Comparison of ENCODE assay signal across 24 cellular contexts in the genomic region with DNA sequence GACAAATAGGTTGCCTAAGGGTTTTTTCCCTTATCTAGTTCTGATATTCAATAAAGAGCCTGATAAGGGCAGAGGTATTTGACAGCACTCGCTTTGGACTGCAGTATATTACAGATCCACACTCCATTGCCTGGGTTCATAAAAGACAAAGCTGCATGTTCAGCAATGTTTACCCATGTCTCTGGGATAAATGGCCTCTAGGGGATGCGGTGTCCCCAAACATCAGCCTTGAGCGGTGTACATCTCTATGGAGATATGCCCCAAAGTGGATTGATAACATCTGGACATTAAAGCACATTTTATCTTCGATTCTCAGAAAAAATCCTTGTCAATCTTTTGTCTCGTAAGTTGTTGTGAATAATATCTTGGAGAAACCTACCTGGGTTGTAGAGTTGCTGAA.
"Had no signal": no experiment of that assay in that cellular context is flagged by ENCODE, and none has a peak within 500 bp of the region (broad histone marks: within the 10 kb centered on the region; RNA-seq: fewer than 3 reads in every experiment).

No MANE protein-coding gene starts in this region.

- H3K9me3 ChIP-seq: SJCRH30 had no signal

- H3K27me3 ChIP-seq: SJCRH30 had no signal

- H3K4me3 Mint-ChIP-seq: activated B cell treated with CpG ODN at 0.5 μM for 24 hours; activated CD4-positive, alpha-beta memory T cell treated with anti-CD3 and anti-CD28 coated beads, Interleukin-2, amount 10 ng/mL, durations not matched to agents 7 days and 5 days; activated CD4-positive, alpha-beta T cell treated with anti-CD3 and anti-CD28 coated beads, Interleukin-2, amount 10 ng/mL, durations not matched to agents 7 days and 5 days; activated naive CD4-positive, alpha-beta T cell treated with anti-CD3 and anti-CD28 coated beads for 36 hours; activated naive CD8-positive, alpha-beta T cell; activated T-helper 17 cell treated with anti-CD3 and anti-CD28 coated beads, Interleukin-2, amount 50 U/mL, for 72 hours; T-helper 17 cell had no signal

- H3K4me3 ChIP-seq: SJCRH30 had no signal

- H3K36me3 Mint-ChIP-seq: activated naive CD8-positive, alpha-beta T cell had no signal

- DNase-seq: activated B cell treated with CpG ODN at 0.5 μM for 24 hours; activated CD4-positive, alpha-beta memory T cell treated with anti-CD3 and anti-CD28 coated beads, Interleukin-2, amount 10 ng/mL, durations not matched to agents 7 days and 5 days; activated CD4-positive, alpha-beta T cell treated with anti-CD3 and anti-CD28 coated beads, Interleukin-2, amount 10 ng/mL, durations not matched to agents 7 days and 5 days; activated gamma-delta T cell; activated naive CD4-positive, alpha-beta T cell treated with anti-CD3 and anti-CD28 coated beads for 36 hours; activated T-cell treated with anti-CD3 and anti-CD28 coated beads for 4 hours; activated T-cell treated with anti-CD3 and anti-CD28 coated beads, Interleukin-2, amount 50 U/mL, for 48 hours; cerebellar nuclear complex; Karpas-422; MM.1S; NCI-H1105 treated with DMSO at 0.1 percent for 48 hours; NCI-H1436 treated with DMSO at 0.1 percent for 48 hours; NCI-H187; NCI-H2081; NCI-H446; NCI-H524; NCI-H82; Right ventricle myocardium superior; RPMI8226; SJCRH30; T-helper 17 cell; T-helper 9 cell had no signal

- H3K4me1 Mint-ChIP-seq: activated B cell treated with CpG ODN at 0.5 μM for 24 hours; activated CD4-positive, alpha-beta memory T cell treated with anti-CD3 and anti-CD28 coated beads, Interleukin-2, amount 10 ng/mL, durations not matched to agents 7 days and 5 days; activated CD4-positive, alpha-beta T cell treated with anti-CD3 and anti-CD28 coated beads, Interleukin-2, amount 10 ng/mL, durations not matched to agents 7 days and 5 days; activated T-helper 17 cell treated with anti-CD3 and anti-CD28 coated beads, Interleukin-2, amount 50 U/mL, for 72 hours; T-helper 17 cell had no signal

- H3K27ac Mint-ChIP-seq: activated B cell treated with CpG ODN at 0.5 μM for 24 hours; activated CD4-positive, alpha-beta memory T cell treated with anti-CD3 and anti-CD28 coated beads, Interleukin-2, amount 10 ng/mL, durations not matched to agents 7 days and 5 days; activated CD4-positive, alpha-beta T cell treated with anti-CD3 and anti-CD28 coated beads, Interleukin-2, amount 10 ng/mL, durations not matched to agents 7 days and 5 days; activated naive CD4-positive, alpha-beta T cell treated with anti-CD3 and anti-CD28 coated beads for 36 hours; activated naive CD8-positive, alpha-beta T cell; activated T-helper 17 cell treated with anti-CD3 and anti-CD28 coated beads, Interleukin-2, amount 50 U/mL, for 72 hours; T-helper 17 cell had no signal

- H3K27ac ChIP-seq: SJCRH30 had no signal

- H3K36me3 ChIP-seq: SJCRH30 had no signal

- H3K4me1 ChIP-seq: SJCRH30 had no signal

- H3K27me3 Mint-ChIP-seq: activated B cell treated with CpG ODN at 0.5 μM for 24 hours; activated CD4-positive, alpha-beta memory T cell treated with anti-CD3 and anti-CD28 coated beads, Interleukin-2, amount 10 ng/mL, durations not matched to agents 7 days and 5 days; activated CD4-positive, alpha-beta T cell treated with anti-CD3 and anti-CD28 coated beads, Interleukin-2, amount 10 ng/mL, durations not matched to agents 7 days and 5 days; activated naive CD8-positive, alpha-beta T cell; activated T-helper 17 cell treated with anti-CD3 and anti-CD28 coated beads, Interleukin-2, amount 50 U/mL, for 72 hours; T-helper 17 cell had no signal
